ENCODE assay signal across 27 cellular contexts in the genomic region with DNA sequence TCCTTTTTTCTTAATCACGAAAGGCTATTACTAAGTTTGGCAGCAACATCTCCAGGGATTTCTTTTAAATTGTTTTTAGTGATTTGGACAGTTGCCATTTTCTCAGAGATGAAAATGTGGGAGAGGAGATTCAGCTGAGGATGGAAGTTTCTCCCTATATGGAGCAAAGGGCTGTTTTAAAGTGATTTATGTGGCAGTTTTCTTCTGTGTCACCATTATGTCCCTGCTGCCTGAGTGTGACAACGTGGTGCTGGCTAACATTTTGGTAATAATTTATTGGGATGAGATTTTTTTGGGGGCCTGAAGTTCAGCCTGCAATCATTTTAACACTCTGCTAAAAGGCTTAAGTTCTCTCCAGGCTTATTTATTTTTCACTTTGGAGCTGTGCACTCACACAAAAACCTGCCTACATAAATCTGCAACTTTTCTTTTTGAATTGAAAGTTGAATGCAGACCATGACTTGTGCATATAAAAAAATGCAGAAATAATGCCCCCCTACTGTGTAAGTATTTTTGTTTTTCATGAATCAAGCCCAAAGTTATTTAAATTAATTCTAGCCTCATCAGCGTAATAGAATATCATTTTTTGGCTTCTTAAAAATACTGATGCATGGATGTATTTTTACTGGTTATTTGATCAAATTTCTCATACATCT.
DNase-seq lines count a peak whose midpoint lies in the region; ATAC-seq and TF ChIP-seq lines count a peak whose summit lies in the region.
"Had no signal": no experiment of that assay in that cellular context is flagged by ENCODE, and none has a peak within 500 bp of the region (broad histone marks: within the 10 kb centered on the region; RNA-seq: fewer than 3 reads in every experiment).

No MANE protein-coding gene starts in this region.

- in situ Hi-C loops in G401 (cut with HindIII; ENCODE audit: low sequenced_read_pairs): no loop called here

- H3K27me3 Mint-ChIP-seq in endodermal cell (ENCODE audit: insufficient read depth) (no peaks in the 10 kb centered on the region), neural progenitor cell (ENCODE audit: insufficient read depth, low read depth) (no peaks in the 10 kb centered on the region)
- H3K27me3 Mint-ChIP-seq: activated naive CD4-positive, alpha-beta T cell treated with anti-CD3 and anti-CD28 coated beads, Interleukin-2, amount 10 ng/mL, durations not matched to agents 7 days and 5 days; activated T-helper 17 cell treated with anti-CD3 and anti-CD28 coated beads, Interleukin-2, amount 50 U/mL, for 72 hours had no signal

- no peak for ATAC-seq in right cardiac atrium
- ATAC-seq: activated CD8-positive, alpha-beta T cell treated with anti-CD3 and anti-CD28 coated beads, Interleukin-2, amount 10 ng/mL, durations not matched to agents 7 days and 5 days; activated T-helper 17 cell treated with anti-CD3 and anti-CD28 coated beads, Interleukin-2, amount 50 U/mL, for 72 hours; HepG2; Panc1; stimulated activated effector memory CD8-positive, alpha-beta T cell treated with anti-CD3 and anti-CD28 coated beads, Interleukin-12 subunit alpha, Interleukin-12 subunit beta, amount 100 ng/mL, for 72 hours had no signal

- no peak overlapping the region for H3K27ac Mint-ChIP-seq in endodermal cell
- H3K27ac Mint-ChIP-seq in neural progenitor cell: peak overlapping the region; percentile 95
- H3K27ac Mint-ChIP-seq: activated CD8-positive, alpha-beta T cell treated with anti-CD3 and anti-CD28 coated beads, Interleukin-2, amount 10 ng/mL, durations not matched to agents 7 days and 5 days; activated naive CD4-positive, alpha-beta T cell treated with anti-CD3 and anti-CD28 coated beads, Interleukin-2, amount 10 ng/mL, durations not matched to agents 7 days and 5 days; activated T-helper 17 cell treated with anti-CD3 and anti-CD28 coated beads, Interleukin-2, amount 50 U/mL, for 72 hours; stimulated activated effector memory CD8-positive, alpha-beta T cell treated with anti-CD3 and anti-CD28 coated beads, Interleukin-12 subunit alpha, Interleukin-12 subunit beta, amount 100 ng/mL, for 72 hours; T-helper 2 cell treated with Interferon-gamma antibody and Interleukin-4, amounts not matched to agents 5 μg/mL and 100 μg/mL, for 36 hours had no signal

- H3K36me3 ChIP-seq in Loucy (ENCODE audit: insufficient read depth, low read length) (no peaks in the 10 kb centered on the region), endodermal cell (ENCODE audit: control insufficient read depth, insufficient read depth, low read length) (no peaks in the 10 kb centered on the region), neural progenitor cell (no peaks in the 10 kb centered on the region)
- H3K36me3 ChIP-seq: adrenal gland, left ventricle myocardium inferior, prostate gland, transverse colon had no signal

- H3K4me1 ChIP-seq in Loucy (ENCODE audit: insufficient read depth, low read length, poor library complexity, severe bottlenecking) (peaks cover 4% of the 10 kb centered on the region), endodermal cell (ENCODE audit: control insufficient read depth, insufficient read depth, low read length) (no peaks in the 10 kb centered on the region), neural progenitor cell (no peaks in the 10 kb centered on the region), right cardiac atrium (ENCODE audit: control insufficient read depth, insufficient read depth, low read length) (no peaks in the 10 kb centered on the region)
- H3K4me1 ChIP-seq: adrenal gland, left ventricle myocardium inferior, prostate gland, transverse colon had no signal

- H3K79me2 ChIP-seq in Loucy (ENCODE audit: insufficient read depth, low read length) (no peaks in the 10 kb centered on the region), neural progenitor cell (ENCODE audit: low read depth) (no peaks in the 10 kb centered on the region)

- no peaks in the 10 kb centered on the region for H3K9me2 ChIP-seq in Loucy (replicated peaks; ENCODE audit: low read depth, low read length)

- H3K27me3 ChIP-seq in Loucy (ENCODE audit: insufficient read depth, low read length, poor library complexity, severe bottlenecking): no peaks in the 10 kb centered on the region
- H3K27me3 ChIP-seq in endodermal cell (ENCODE audit: control insufficient read depth, insufficient read depth, low read length, poor library complexity, severe bottlenecking): no peaks in the 10 kb centered on the region
- no peaks in the 10 kb centered on the region for H3K27me3 ChIP-seq in neural progenitor cell
- H3K27me3 ChIP-seq in right cardiac atrium (ENCODE audit: control insufficient read depth, insufficient read depth): no peaks in the 10 kb centered on the region
- H3K27me3 ChIP-seq: adrenal gland, transverse colon had no signal

- intact Hi-C loops in right cardiac atrium (cut with DNase I): no loop called here

- peak overlapping the region; percentile 80 for H3K27ac ChIP-seq in endodermal cell (ENCODE audit: low read depth, low read length)
- H3K27ac ChIP-seq in neural progenitor cell: no peak overlapping the region
- no peak overlapping the region for H3K27ac ChIP-seq in right cardiac atrium (ENCODE audit: low read length)
- H3K27ac ChIP-seq: adrenal gland, left ventricle myocardium inferior, prostate gland, transverse colon had no signal

- H3K4me3 ChIP-seq in Loucy (ENCODE audit: low read length, poor library complexity, severe bottlenecking) (no peak overlapping the region), endodermal cell (ENCODE audit: low read length) (no peak overlapping the region), neural progenitor cell (no peak overlapping the region), right cardiac atrium (ENCODE audit: low read length) (no peak overlapping the region)
- H3K4me3 ChIP-seq: adrenal gland, left ventricle myocardium inferior, prostate gland, transverse colon had no signal

- no peaks in the 10 kb centered on the region for H3K9me3 Mint-ChIP-seq in endodermal cell
- peaks cover 5% of the 10 kb centered on the region for H3K9me3 Mint-ChIP-seq in neural progenitor cell
- H3K9me3 Mint-ChIP-seq: activated naive CD4-positive, alpha-beta T cell treated with anti-CD3 and anti-CD28 coated beads, Interleukin-2, amount 10 ng/mL, durations not matched to agents 7 days and 5 days; T-helper 2 cell treated with Interferon-gamma antibody and Interleukin-4, amounts not matched to agents 5 μg/mL and 100 μg/mL, for 36 hours had no signal

- H3F3A ChIP-seq in Loucy (ENCODE audit: low read depth) (no peaks in the 10 kb centered on the region), neural progenitor cell (ENCODE audit: low read depth) (peaks cover 5% of the 10 kb centered on the region)

- WGBS in endodermal cell (ENCODE audit: insufficient coverage in 1 of 2, insufficient read length in 1 of 2), 2 experiments: 54% methylated on average over 2 of the region's 3 CpGs; no CpG with 5 or more reads in 1 of the 2 experiments
- 55% methylated on average over 3 of the region's 3 CpGs for WGBS in right cardiac atrium

- H3K9ac ChIP-seq in Loucy (ENCODE audit: low read depth, low read length, poor library complexity, severe bottlenecking) (no peak overlapping the region), endodermal cell (ENCODE audit: extremely low read depth, low read length, poor library complexity, severe bottlenecking) (no peak overlapping the region), neural progenitor cell (no peak overlapping the region)

- no peaks in the 10 kb centered on the region for H3K4me1 Mint-ChIP-seq in endodermal cell
- H3K4me1 Mint-ChIP-seq in neural progenitor cell: peaks cover 54% of the 10 kb centered on the region
- H3K4me1 Mint-ChIP-seq: activated naive CD4-positive, alpha-beta T cell treated with anti-CD3 and anti-CD28 coated beads, Interleukin-2, amount 10 ng/mL, durations not matched to agents 7 days and 5 days; activated T-helper 17 cell treated with anti-CD3 and anti-CD28 coated beads, Interleukin-2, amount 50 U/mL, for 72 hours; stimulated activated effector memory CD8-positive, alpha-beta T cell treated with anti-CD3 and anti-CD28 coated beads, Interleukin-12 subunit alpha, Interleukin-12 subunit beta, amount 100 ng/mL, for 72 hours had no signal

- H4K20me1 ChIP-seq in Loucy (ENCODE audit: insufficient read depth, low read length, poor library complexity, severe bottlenecking) (no peaks in the 10 kb centered on the region), neural progenitor cell (ENCODE audit: low read depth) (no peaks in the 10 kb centered on the region)

- H2AFZ ChIP-seq in Loucy (ENCODE audit: low read length) (peak overlapping the region; percentile 56; the same call in 1 of the 2 replicates), neural progenitor cell (replicated peaks) (peak overlapping the region; percentile 15)

- DNase-seq in G401 (ENCODE audit: low spot score) (peak; percentile 47), endodermal cell (no peak), neural progenitor cell (ENCODE audit: low spot score) (no peak), NCI-H1092 treated with DMSO at 0.1 percent for 48 hours (lab: John Stamatoyannopoulos, UW) (no peak), right cardiac atrium (no peak)
- no peak for DNase-seq in stimulated activated CD4-positive, alpha-beta T cell treated with anti-CD3 and anti-CD28 coated beads, Interleukin-15, amount 100 ng/mL, for 24 hours
- DNase-seq: activated CD4-positive, alpha-beta T cell treated with anti-CD3 and anti-CD28 coated beads for 4 hours; activated CD8-positive, alpha-beta T cell treated with anti-CD3 and anti-CD28 coated beads, Interleukin-2, amount 10 ng/mL, durations not matched to agents 7 days and 5 days; activated naive CD4-positive, alpha-beta T cell treated with anti-CD3 and anti-CD28 coated beads, Interleukin-2, amount 10 ng/mL, durations not matched to agents 7 days and 5 days; adrenal gland; DMS 273 treated with DMSO at 0.1 percent for 48 hours; glutamatergic neuron; left ventricle myocardium inferior; mesendoderm; MV-4-11; NCI-H187; NCI-H2171 treated with DMSO at 0.1 percent for 48 hours; NCI-H510A; Right ventricle myocardium superior; transverse colon had no signal

- H3K4me3 Mint-ChIP-seq in endodermal cell (no peak overlapping the region), neural progenitor cell (peak overlapping the region; percentile 34)
- H3K4me3 Mint-ChIP-seq: activated CD8-positive, alpha-beta T cell treated with anti-CD3 and anti-CD28 coated beads, Interleukin-2, amount 10 ng/mL, durations not matched to agents 7 days and 5 days; activated naive CD4-positive, alpha-beta T cell treated with anti-CD3 and anti-CD28 coated beads, Interleukin-2, amount 10 ng/mL, durations not matched to agents 7 days and 5 days; activated T-helper 17 cell treated with anti-CD3 and anti-CD28 coated beads, Interleukin-2, amount 50 U/mL, for 72 hours; stimulated activated effector memory CD8-positive, alpha-beta T cell treated with anti-CD3 and anti-CD28 coated beads, Interleukin-12 subunit alpha, Interleukin-12 subunit beta, amount 100 ng/mL, for 72 hours; T-helper 2 cell treated with Interferon-gamma antibody and Interleukin-4, amounts not matched to agents 5 μg/mL and 100 μg/mL, for 36 hours had no signal

- H3K4me2 ChIP-seq in Loucy (ENCODE audit: low read depth, low read length, poor library complexity, severe bottlenecking) (no peak overlapping the region), neural progenitor cell (no peak overlapping the region)

- H3K9me3 ChIP-seq in Loucy (ENCODE audit: insufficient read depth, low read depth, low read length) (no peaks in the 10 kb centered on the region), endodermal cell (ENCODE audit: control insufficient read depth, low read length) (no peaks in the 10 kb centered on the region), neural progenitor cell (ENCODE audit: low read depth) (no peaks in the 10 kb centered on the region), right cardiac atrium (ENCODE audit: control insufficient read depth, low read length) (no peaks in the 10 kb centered on the region)
- H3K9me3 ChIP-seq: adrenal gland, left ventricle myocardium inferior, prostate gland, transverse colon had no signal

- H3K36me3 Mint-ChIP-seq in endodermal cell (ENCODE audit: low read depth) (no peaks in the 10 kb centered on the region), neural progenitor cell (no peaks in the 10 kb centered on the region)
- H3K36me3 Mint-ChIP-seq: activated naive CD4-positive, alpha-beta T cell treated with anti-CD3 and anti-CD28 coated beads, Interleukin-2, amount 10 ng/mL, durations not matched to agents 7 days and 5 days; stimulated activated effector memory CD8-positive, alpha-beta T cell treated with anti-CD3 and anti-CD28 coated beads, Interleukin-12 subunit alpha, Interleukin-12 subunit beta, amount 100 ng/mL, for 72 hours had no signal

- TF ChIP-seq CTCF in Loucy (conservative IDR thresholded peaks at IDR 0.05; ENCODE audit: low read length): no peak
- no peak for TF ChIP-seq CTCF in endodermal cell (conservative IDR thresholded peaks at IDR 0.05)
- TF ChIP-seq CTCF in neural progenitor cell (IDR thresholded peaks at IDR 0.05): no peak
